ENCODE assay signal across 30 cellular contexts in genomic region chr6:107513214-107513613, GRCh38. TPM values are rescaled to one million over a fixed set of nuclear protein-coding genes. Genes with fewer than 3 reads are reported as not detected.
"Had no signal": no experiment of that assay in that cellular context is flagged by ENCODE, and none has a peak within 500 bp of the region (broad histone marks: within the 10 kb centered on the region; RNA-seq: fewer than 3 reads in every experiment).

No MANE protein-coding gene starts in this region.

- H3K36me3 Mint-ChIP-seq: natural killer cell treated with Interleukin-12 subunit alpha and Interleukin-12 subunit beta and Interleukin-15 and Interleukin-18, amount 100 ng/mL, for 72 hours had no signal

- H3K4me2 ChIP-seq: hepatocyte had no signal

- H3K4me3 ChIP-seq: gastroesophageal sphincter, heart left ventricle, hepatocyte, mucosa of descending colon, ovary, psoas muscle, sigmoid colon, spleen, thoracic aorta, tibial nerve, upper lobe of left lung had no signal

- DNase-seq: cortex of kidney; effector memory CD8-positive, alpha-beta T cell; foreskin keratinocyte; heart left ventricle; kidney; mesenchymal stem cell; mucosa of descending colon; naive B cell; occipital lobe; ovary; posterior cingulate gyrus; psoas muscle; right cardiac atrium; sigmoid colon; spleen; stimulated activated CD4-positive, alpha-beta T cell treated with anti-CD3 and anti-CD28 coated beads, Interleukin-4, amount 100 ng/mL, for 4 hours; stimulated activated naive CD8-positive, alpha-beta T cell treated with anti-CD3 and anti-CD28 coated beads, Interleukin-15, Interleukin-2, amounts not matched to agents 100 U/mL and 50 U/mL, for 24 hours; upper lobe of left lung had no signal

- H3K27me3 ChIP-seq: foreskin keratinocyte, gastroesophageal sphincter, heart left ventricle, hepatocyte, ovary, sigmoid colon, spleen, tibial nerve, upper lobe of left lung had no signal

- H3K9me3 Mint-ChIP-seq: effector memory CD8-positive, alpha-beta T cell; natural killer cell treated with Interleukin-12 subunit alpha and Interleukin-12 subunit beta and Interleukin-15 and Interleukin-18, amount 100 ng/mL, for 72 hours had no signal

- H3K27me3 Mint-ChIP-seq: stimulated activated memory B cell treated with anti-CD40 and anti-IgM and Interleukin-4, amounts not matched to agents 10 μg/mL and 1 μg/mL and 100 μg/mL, for 72 hours had no signal

- FAIRE-seq: endometrium, kidney, urothelium cell line had no signal

- ATAC-seq: effector memory CD8-positive, alpha-beta T cell; esophagus mucosa; foreskin keratinocyte; gastroesophageal sphincter; heart left ventricle; left lobe of liver; mucosa of descending colon; natural killer cell treated with Interleukin-12 subunit alpha and Interleukin-12 subunit beta and Interleukin-15 and Interleukin-18, amount 100 ng/mL, for 72 hours; psoas muscle; right cardiac atrium; stimulated activated memory B cell treated with anti-CD40 and anti-IgM and Interleukin-4, amounts not matched to agents 10 μg/mL and 1 μg/mL and 100 μg/mL, for 72 hours; stimulated activated naive CD8-positive, alpha-beta T cell treated with anti-CD3 and anti-CD28 coated beads, Interleukin-15, Interleukin-2, amounts not matched to agents 100 U/mL and 50 U/mL, for 24 hours had no signal

- H2AFZ ChIP-seq: hepatocyte had no signal

- H3K9me3 ChIP-seq: ovary, psoas muscle, thoracic aorta had no signal

- H3K4me1 Mint-ChIP-seq: naive B cell; stimulated activated memory B cell treated with anti-CD40 and anti-IgM and Interleukin-4, amounts not matched to agents 10 μg/mL and 1 μg/mL and 100 μg/mL, for 72 hours had no signal

- H3K4me3 Mint-ChIP-seq: effector memory CD8-positive, alpha-beta T cell; mesothelial cell of epicardium; naive B cell; natural killer cell treated with Interleukin-12 subunit alpha and Interleukin-12 subunit beta and Interleukin-15 and Interleukin-18, amount 100 ng/mL, for 72 hours; stimulated activated memory B cell treated with anti-CD40 and anti-IgM and Interleukin-4, amounts not matched to agents 10 μg/mL and 1 μg/mL and 100 μg/mL, for 72 hours had no signal

- H3K27ac ChIP-seq: epithelial cell of prostate, foreskin keratinocyte, gastroesophageal sphincter, hepatocyte, ovary, psoas muscle, sigmoid colon, spleen, thoracic aorta, tibial nerve, upper lobe of left lung had no signal

- H3K27ac Mint-ChIP-seq: effector memory CD8-positive, alpha-beta T cell; mesothelial cell of epicardium; naive B cell; natural killer cell treated with Interleukin-12 subunit alpha and Interleukin-12 subunit beta and Interleukin-15 and Interleukin-18, amount 100 ng/mL, for 72 hours; stimulated activated memory B cell treated with anti-CD40 and anti-IgM and Interleukin-4, amounts not matched to agents 10 μg/mL and 1 μg/mL and 100 μg/mL, for 72 hours had no signal

- H3K79me2 ChIP-seq: hepatocyte had no signal

- H3K4me1 ChIP-seq: foreskin keratinocyte, spleen had no signal

- H3K36me3 ChIP-seq: ovary, spleen, thoracic aorta, upper lobe of left lung had no signal

RNA-seq across cellular contexts. Expression of gene SOBP, which starts 23.3 kb away (rescaled TPM):
- total RNA-seq: foreskin keratinocyte had no signal
